Comparison of ENCODE assay signal across 1 cellular context in the genomic region with DNA sequence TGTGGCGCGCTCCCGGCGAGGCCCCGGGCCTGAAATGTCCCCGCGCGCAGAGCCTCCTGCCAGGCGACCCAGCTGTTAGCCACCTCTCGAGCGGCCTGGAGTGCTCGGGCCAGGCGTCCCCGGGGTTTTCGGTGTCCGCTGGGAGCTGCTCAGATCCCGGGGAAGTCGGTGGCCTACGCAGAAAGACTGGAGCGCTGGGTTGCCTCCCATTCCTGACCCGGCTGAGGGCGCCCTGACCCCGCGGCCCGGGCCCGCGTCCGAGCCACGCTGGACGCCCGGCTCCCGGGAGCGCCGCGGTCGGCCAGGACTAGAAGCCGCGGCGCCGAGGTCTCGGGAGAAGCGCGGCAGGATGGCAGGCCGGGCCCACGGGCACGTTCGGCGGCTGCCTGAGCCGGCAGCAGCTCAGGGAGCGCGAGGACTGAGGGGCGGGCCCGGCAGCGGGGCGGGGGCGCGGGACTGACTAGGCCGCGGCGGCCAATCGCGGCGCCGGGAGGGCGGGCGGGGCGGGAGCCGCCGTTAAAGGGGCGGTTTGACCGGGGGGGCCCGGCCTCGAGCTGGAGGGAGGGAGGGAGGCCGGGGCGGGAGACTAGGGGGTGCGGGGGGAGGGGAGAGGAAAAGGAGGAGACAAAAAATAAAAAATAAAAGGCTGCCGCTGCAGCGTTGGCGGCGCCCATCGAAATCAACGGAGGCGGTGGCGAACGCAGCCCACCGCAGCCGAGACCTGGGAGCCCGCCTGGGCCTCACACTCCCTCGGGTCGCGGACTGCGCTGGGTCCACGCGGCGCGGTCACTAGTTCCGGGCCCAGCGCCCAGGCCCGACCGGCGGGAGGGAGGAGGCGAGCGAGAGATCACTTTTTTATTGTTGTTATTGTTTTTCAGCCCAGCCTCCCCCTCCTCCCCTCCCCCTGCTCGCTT.
TF ChIP-seq lines count a peak whose summit lies in the region.

No MANE protein-coding gene starts in this region.

TF ChIP-seq in HEK293, 187 proteins besides CTCF, POLR2A, EP300 and RAD21 (continued from another document):
- TF ChIP-seq PATZ1 (tag by site-specific recombination; IDR thresholded peaks at IDR 0.05): peak; percentile 87
